ENCODE assay signal across 8 cellular contexts in the genomic region with DNA sequence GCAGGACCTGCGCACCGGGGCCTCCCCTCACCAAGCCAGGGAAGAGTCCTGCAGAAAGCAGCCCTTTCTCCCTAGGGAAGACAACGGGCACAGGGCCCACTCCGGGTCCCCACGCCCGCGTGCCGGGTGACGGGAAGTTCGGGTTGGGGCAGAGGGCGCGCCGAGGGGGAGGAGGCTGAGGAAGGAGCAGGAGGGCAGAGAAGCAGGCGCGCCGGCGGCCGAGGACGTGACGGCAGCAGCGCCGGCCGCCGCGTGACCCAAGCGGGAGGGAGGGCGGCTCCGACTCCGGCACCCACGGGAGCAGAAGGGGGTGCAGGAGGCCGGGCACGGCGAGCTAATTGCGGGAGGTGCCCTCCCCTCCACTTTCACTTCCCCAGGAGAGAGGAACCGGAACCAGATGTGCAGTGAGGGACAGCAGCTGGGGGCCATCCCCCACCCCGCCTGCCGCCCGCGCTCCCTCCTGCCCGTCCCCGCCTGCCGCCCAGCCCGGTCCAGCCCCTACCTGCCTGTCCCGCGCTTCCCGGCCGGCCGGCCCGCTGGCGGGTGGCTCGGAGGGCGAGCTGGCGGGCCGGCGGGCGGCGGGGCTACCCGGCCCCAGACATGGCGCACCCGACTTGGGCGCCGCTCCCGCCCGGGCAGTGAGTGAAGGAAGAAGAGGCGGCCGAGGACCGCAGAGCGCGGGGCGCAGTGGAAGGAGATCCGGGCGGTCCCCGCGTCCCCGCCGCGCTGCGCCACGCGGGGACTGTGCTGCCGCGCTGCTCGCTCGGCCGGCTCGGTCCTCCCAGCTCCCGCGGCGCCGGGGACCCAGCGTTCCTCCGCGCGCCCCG. TPM values are rescaled to one million over a fixed set of nuclear protein-coding genes. Genes with fewer than 3 reads are reported as not detected.
A peak's percentile ranks its signal among the peaks of the same experiment; 100 is the strongest.
DNase-seq lines count a peak whose midpoint lies in the region; ATAC-seq lines count a peak whose summit lies in the region.

No MANE protein-coding gene starts in this region.

- peaks cover 54 to 65% (median 60%) of the 10 kb centered on the region in 3 donors for H3K4me1 Mint-ChIP-seq in naive B cell

- peak; percentile 64 for ATAC-seq in GM18909 (IDR thresholded peaks at IDR 0.05; ENCODE audit: poor library complexity, unreplicated experiment)
- peak; percentile 63 for ATAC-seq in HG03108 (IDR thresholded peaks at IDR 0.05; ENCODE audit: unreplicated experiment)
- peak; percentile 76 for ATAC-seq in esophagus mucosa
- ATAC-seq in naive B cell (ENCODE audit: low read depth in 2 of 2): peak; percentile 76

- H3K27ac Mint-ChIP-seq in naive B cell: peak overlapping the region; percentile 98 to 100 (median 100)

- DNase-seq in AML-193 (lab: John Stamatoyannopoulos, UW) (peak; percentile 86 to 89), NT2/D1 (ENCODE audit: low read depth, low spot score) (no peak), naive B cell (peak; percentile 99)
- peak; percentile 72 for DNase-seq in activated T-cell treated with anti-CD3 and anti-CD28 coated beads, Interleukin-2, amount 50 U/mL, for 1 hour
- peak; percentile 50 to 80 (median 63) for DNase-seq in stimulated activated naive CD4-positive, alpha-beta T cell (lab: John Stamatoyannopoulos, UW)

- H3K36me3 ChIP-seq in NT2/D1 (ENCODE audit: insufficient read depth, insufficient read length, low read length): peaks cover 81% of the 10 kb centered on the region

- peaks cover 0 to 4% (median 0%) of the 10 kb centered on the region in 3 donors for H3K27me3 Mint-ChIP-seq in naive B cell

- H3K4me3 ChIP-seq in NT2/D1 (ENCODE audit: insufficient read length, low read depth): peak overlapping the region; percentile 92

- H3K9me3 ChIP-seq in NT2/D1 (ENCODE audit: insufficient read depth, low read length): no peaks in the 10 kb centered on the region

- H3K27me3 ChIP-seq in NT2/D1 (ENCODE audit: insufficient read depth, insufficient read length): no peaks in the 10 kb centered on the region

- peak overlapping the region; percentile 97 for H3K9ac ChIP-seq in NT2/D1 (ENCODE audit: insufficient read length, low read depth)

- peaks cover 6 to 13% of the 10 kb centered on the region in 2 donors for H3K36me3 Mint-ChIP-seq in naive B cell

- peak overlapping the region; percentile 85 to 99 (median 96) for H3K4me3 Mint-ChIP-seq in naive B cell

- H3K4me1 ChIP-seq in NT2/D1 (ENCODE audit: insufficient read depth, insufficient read length): peaks cover 20% of the 10 kb centered on the region

- H3K9me3 Mint-ChIP-seq in naive B cell: peaks cover 0 to 2% (median 0%) of the 10 kb centered on the region in 7 donors

RNA-seq across cellular contexts. Expression of gene DENND4B, which starts 0.5 kb away (rescaled TPM):
- 12.1 TPM for total RNA-seq in esophagus mucosa
- 10 to 100 TPM in 5 of 6 donors, 1 to 10 TPM in 1; 6.5 to 52.8 (median 29.7) TPM for polyA plus RNA-seq in naive B cell (ENCODE audit: low read depth in 6 of 6)

RNA-seq across cellular contexts. Expression of gene CRTC2, which starts 12.4 kb away (rescaled TPM):
- total RNA-seq in esophagus mucosa: 13.3 TPM
- 10 to 100 TPM; 24.6 to 59.8 (median 35.8) TPM for polyA plus RNA-seq in naive B cell (ENCODE audit: low read depth in 6 of 6)

RNA-seq across cellular contexts. Expression of gene SLC39A1, which starts 17.3 kb away (rescaled TPM):
- 42.3 TPM for total RNA-seq in esophagus mucosa
- polyA plus RNA-seq in naive B cell (ENCODE audit: low read depth in 6 of 6): 10 to 100 TPM; 36.0 to 66.7 (median 52.6) TPM

RNA-seq across cellular contexts. Expression of gene CREB3L4, which starts 21.7 kb away (rescaled TPM):
- 7.6 TPM for total RNA-seq in esophagus mucosa
- 10 to 100 TPM; 12.2 to 16.9 (median 15.6) TPM for polyA plus RNA-seq in naive B cell (ENCODE audit: low read depth in 6 of 6)

RNA-seq across cellular contexts. Expression of gene GATAD2B, which starts 23.2 kb away (rescaled TPM):
- 17.9 TPM for total RNA-seq in esophagus mucosa
- polyA plus RNA-seq in naive B cell (ENCODE audit: low read depth in 6 of 6): 1 to 10 TPM; 4.0 to 7.0 (median 5.1) TPM
